In genomic region chr4:163367651-163368050, GRCh38 we compare ENCODE assay signal across 27 cellular contexts. TPM values are rescaled to one million over a fixed set of nuclear protein-coding genes. Genes with fewer than 3 reads are reported as not detected.
DNase-seq lines count a peak whose midpoint lies in the region; ATAC-seq and TF ChIP-seq lines count a peak whose summit lies in the region.
"Had no signal": no experiment of that assay in that cellular context is flagged by ENCODE, and none has a peak within 500 bp of the region (broad histone marks: within the 10 kb centered on the region; RNA-seq: fewer than 3 reads in every experiment).

No MANE protein-coding gene starts in this region.

- H3K23ac ChIP-seq in mesenchymal stem cell (ENCODE audit: low read length in 2 of 2): no peak overlapping the region

- H2BK120ac ChIP-seq in mesenchymal stem cell (ENCODE audit: low read depth, low read length): no peak overlapping the region

- H3K4me3 ChIP-seq in mammary epithelial cell (replicated peaks in 1 of 3; ENCODE audit: insufficient read depth in 1 of 3, low read depth in 2 of 3, low read length in 3 of 3) (no peak overlapping the region), mesenchymal stem cell (ENCODE audit: insufficient read depth in 1 of 2, low read depth in 1 of 2, low read length in 2 of 2) (no peak overlapping the region), brain microvascular endothelial cell (ENCODE audit: low read depth, low read length) (no peak overlapping the region)
- H3K4me3 ChIP-seq: BLaER1, dorsolateral prefrontal cortex, right lobe of liver had no signal

- dilution Hi-C loops in mammary epithelial cell (cut with HindIII; ENCODE audit: low sequenced_read_pairs): no loop called here

- H3K36me3 ChIP-seq in mammary epithelial cell (ENCODE audit: insufficient read depth, low read length) (no peaks in the 10 kb centered on the region), mesenchymal stem cell (ENCODE audit: control insufficient read depth in 1 of 2, insufficient read depth in 2 of 2, low read depth in 1 of 2, low read length in 2 of 2) (no peaks in the 10 kb centered on the region), brain microvascular endothelial cell (replicated peaks) (no peaks in the 10 kb centered on the region)
- H3K36me3 ChIP-seq: BLaER1, right lobe of liver had no signal

- no peak overlapping the region for H3K4ac ChIP-seq in mesenchymal stem cell (ENCODE audit: low read depth in 1 of 2, low read length in 2 of 2)

- H3K9ac ChIP-seq in mammary epithelial cell (ENCODE audit: insufficient read depth, low read length) (no peak overlapping the region), mesenchymal stem cell (ENCODE audit: low read length) (no peak overlapping the region)
- H3K9ac ChIP-seq: BLaER1, parathyroid adenoma, SK-N-SH had no signal

- H3K14ac ChIP-seq in mesenchymal stem cell (ENCODE audit: low read length in 2 of 2): no peak overlapping the region

- H3K79me2 ChIP-seq in mammary epithelial cell (ENCODE audit: insufficient read depth, low read length): no peaks in the 10 kb centered on the region
- H3K79me2 ChIP-seq: parathyroid adenoma had no signal

- H3K4me1 ChIP-seq in mammary epithelial cell (ENCODE audit: insufficient read depth, low read length) (peaks cover 4% of the 10 kb centered on the region), mesenchymal stem cell (ENCODE audit: control insufficient read depth, insufficient read depth, low read depth, low read length) (no peaks in the 10 kb centered on the region)
- H3K4me1 ChIP-seq: BLaER1, Caco-2, parathyroid adenoma, right lobe of liver had no signal

- CTCF ChIA-PET in mammary epithelial cell (lab: Charles Lee; ENCODE audit: low non-redundant PET): no interaction called here

- in situ Hi-C loops in mammary epithelial cell (cut with MboI; ENCODE audit: low sequenced_read_pairs in 2 of 2) (no loop called here), KBM-7 (cut with MboI; ENCODE audit: low pct_unique_long_range_greater_than_20kb, low sequenced_read_pairs) (no loop called here), brain microvascular endothelial cell (cut with HindIII; ENCODE audit: low pct_ligation_motif_present, low sequenced_read_pairs) (no loop called here)

- H3K27ac ChIP-seq in mammary epithelial cell (ENCODE audit: insufficient read depth, low read depth, low read length): peak overlapping the region; percentile 18
- H3K27ac ChIP-seq in mesenchymal stem cell (ENCODE audit: low read length, poor library complexity, severe bottlenecking): no peak overlapping the region
- no peak overlapping the region for H3K27ac ChIP-seq in brain microvascular endothelial cell
- H3K27ac ChIP-seq: BLaER1, dorsolateral prefrontal cortex, parathyroid adenoma, right lobe of liver had no signal

- H4K20me1 ChIP-seq in mammary epithelial cell (ENCODE audit: insufficient read depth, low read length): no peaks in the 10 kb centered on the region
- H4K20me1 ChIP-seq: BLaER1 had no signal

- H3K18ac ChIP-seq in mesenchymal stem cell (ENCODE audit: low read depth in 1 of 2, low read length in 2 of 2): no peak overlapping the region

- no TSS peak for BruUV-seq in mammary epithelial cell (replicated peaks; lab: Mats Ljungman, UMichigan)

- no peaks in the 10 kb centered on the region for H3K79me1 ChIP-seq in mesenchymal stem cell (replicated peaks; ENCODE audit: low read length, poor library complexity, severe bottlenecking)

- H2BK15ac ChIP-seq in mesenchymal stem cell (ENCODE audit: low read depth, poor library complexity, severe bottlenecking): no peak overlapping the region

- DNase-seq in ELR (ENCODE audit: low read depth) (peak; percentile 30), MV-4-11 (lab: John Stamatoyannopoulos, UW) (peak; percentile 49), mammary epithelial cell (peak; percentile 84), mesenchymal stem cell (peak; percentile 50), KBM-7 (no peak), brain microvascular endothelial cell (no peak)
- DNase-seq: activated CD4-positive, alpha-beta T cell treated with anti-CD3 and anti-CD28 coated beads for 1 hour; activated CD8-positive, alpha-beta memory T cell treated with anti-CD3 and anti-CD28 coated beads for 24 hours; activated effector memory CD4-positive, alpha-beta T cell treated with Interleukin-2 at 50 U/mL for 16 hours; activated naive CD8-positive, alpha-beta T cell treated with anti-CD3 and anti-CD28 coated beads for 36 hours; Caco-2; DMS79; dorsolateral prefrontal cortex; kidney; NCI-H1048; NCI-H187 treated with DMSO at 0.1 percent for 48 hours; NCI-H226; right lobe of liver; SK-N-SH; stimulated activated CD4-positive, alpha-beta T cell treated with anti-CD3 and anti-CD28 coated beads, Interleukin-12 subunit alpha, Interleukin-12 subunit beta, amount 100 ng/mL, for 4 hours; stimulated activated CD4-positive, alpha-beta T cell treated with anti-CD3 and anti-CD28 coated beads, Interleukin-4, amount 100 ng/mL, for 1 hour; T-helper 17 cell had no signal

- no peak for TF ChIP-seq CTCF in mammary epithelial cell (conservative IDR thresholded peaks at IDR 0.05 in 1 of 2, IDR thresholded peaks at IDR 0.05 in 1 of 2; ENCODE audit: extremely low read depth in 1 of 2, insufficient read depth in 1 of 2, low read depth in 1 of 2, low read length in 2 of 2)
- TF ChIP-seq CTCF in brain microvascular endothelial cell (IDR thresholded peaks at IDR 0.05; ENCODE audit: low read depth, low read length, missing control alignments): no peak

- no peak overlapping the region for H2AK5ac ChIP-seq in mesenchymal stem cell (ENCODE audit: low read length, severe bottlenecking)

- H3K9me3 ChIP-seq in mammary epithelial cell (replicated peaks; ENCODE audit: insufficient read depth, low read length) (no peaks in the 10 kb centered on the region), mesenchymal stem cell (ENCODE audit: control insufficient read depth, low read length) (no peaks in the 10 kb centered on the region)
- H3K9me3 ChIP-seq: BLaER1, Caco-2, right lobe of liver, SK-N-SH had no signal

- no peak overlapping the region for H4K91ac ChIP-seq in mesenchymal stem cell (ENCODE audit: low read length)

- H2AFZ ChIP-seq in mammary epithelial cell (ENCODE audit: low read depth, low read length) (no peak overlapping the region), mesenchymal stem cell (ENCODE audit: low read depth, low read length) (no peak overlapping the region)
- H2AFZ ChIP-seq: parathyroid adenoma had no signal

- WGBS in mammary epithelial cell (ENCODE audit: low coverage, missing lambda C conversion rate): 26% methylated on average over 3 of the region's 3 CpGs
- 40% methylated on average over 2 of the region's 3 CpGs for WGBS in mesenchymal stem cell

- no peaks in the 10 kb centered on the region for H3K27me3 ChIP-seq in mammary epithelial cell (ENCODE audit: insufficient read depth, low read length)
- no peaks in the 10 kb centered on the region for H3K27me3 ChIP-seq in mesenchymal stem cell (ENCODE audit: control insufficient read depth in 1 of 2, insufficient read depth in 1 of 2, low read length in 2 of 2)
- H3K27me3 ChIP-seq in brain microvascular endothelial cell (replicated peaks): no peaks in the 10 kb centered on the region
- H3K27me3 ChIP-seq: BLaER1, right lobe of liver had no signal

- no peak overlapping the region for H4K8ac ChIP-seq in mesenchymal stem cell (ENCODE audit: low read length)

- no peak overlapping the region for H2BK12ac ChIP-seq in mesenchymal stem cell (ENCODE audit: low read length in 2 of 2)

- ATAC-seq in esophagus mucosa: no peak
- ATAC-seq: right lobe of liver, T-helper 17 cell had no signal

- H3K4me2 ChIP-seq in mammary epithelial cell (ENCODE audit: insufficient read depth, low read depth, low read length) (no peak overlapping the region), mesenchymal stem cell (ENCODE audit: low read length, poor library complexity, severe bottlenecking) (no peak overlapping the region)
- H3K4me2 ChIP-seq: BLaER1, SK-N-SH had no signal

- intact Hi-C loops in mammary epithelial cell (cut with micrococcal nuclease): no loop called here

- H2BK5ac ChIP-seq in mesenchymal stem cell (ENCODE audit: low read depth, low read length, poor library complexity, severe bottlenecking): no peak overlapping the region

RNA-seq across cellular contexts. Expression of gene NPY5R, which starts 24.0 kb away (rescaled TPM):
- total RNA-seq in mammary epithelial cell (not detected), esophagus mucosa (not detected)
- polyA plus RNA-seq in mammary epithelial cell: not detected
- not detected for polyA minus RNA-seq in mammary epithelial cell
- 1.4 TPM for polyA plus RNA-seq in mesenchymal stem cell (2013, experiment 1 of 2)
- 1.4 TPM for polyA plus RNA-seq in mesenchymal stem cell (2013, experiment 2 of 2)
- total RNA-seq: activated naive CD8-positive, alpha-beta T cell treated with anti-CD3 and anti-CD28 coated beads for 36 hours; astrocyte; Caco-2; T-helper 17 cell had no signal
- polyA plus RNA-seq: AG04450, SK-N-SH had no signal

RNA-seq across cellular contexts. Expression of gene NPY1R, which starts 35.3 kb away (rescaled TPM):
- total RNA-seq in mammary epithelial cell: under 1 TPM in 1 of 2 donors, not detected in 1; 0.67 TPM
- polyA plus RNA-seq in mammary epithelial cell: not detected
- not detected for polyA minus RNA-seq in mammary epithelial cell
- polyA plus RNA-seq in mesenchymal stem cell (2013, experiment 1 of 2): 16.2 TPM
- 16.8 TPM for polyA plus RNA-seq in mesenchymal stem cell (2013, experiment 2 of 2)
- total RNA-seq in esophagus mucosa: 0.16 TPM
- total RNA-seq: activated naive CD8-positive, alpha-beta T cell treated with anti-CD3 and anti-CD28 coated beads for 36 hours; T-helper 17 cell had no signal
- polyA plus RNA-seq: AG04450, SK-N-SH had no signal

Comparison
In these comparisons a context has a peak if more than half of its experiments do, and no peak if none do; other contexts are left out.
1. DNase-seq: peak in ELR (single experiment), MV-4-11 (single experiment), mammary epithelial cell (single experiment) and mesenchymal stem cell (single experiment); none in KBM-7 (single experiment) and brain microvascular endothelial cell (single experiment).